21 cellular contexts compared by ENCODE assay signal in genomic region chr21:35298757-35299156, GRCh38.
A peak's percentile ranks its signal among the peaks of the same experiment; 100 is the strongest.
DNase-seq lines count a peak whose midpoint lies in the region; ATAC-seq, FAIRE-seq and TF ChIP-seq lines count a peak whose summit lies in the region.
"Had no signal": no experiment of that assay in that cellular context is flagged by ENCODE, and none has a peak within 500 bp of the region (broad histone marks: within the 10 kb centered on the region; RNA-seq: fewer than 3 reads in every experiment).

No MANE protein-coding gene starts in this region.

- no CpG with 5 or more reads among the region's 3 CpGs for WGBS in IMR-90 (ENCODE audit: extremely low coverage in 2 of 2, insufficient read length in 1 of 2), 2 experiments
- WGBS in K562 (ENCODE audit: insufficient coverage, low coverage, missing lambda C conversion rate) = 16% methylated on average over 3 of the region's 3 CpGs

- H3K4me1 Mint-ChIP-seq in naive thymus-derived CD4-positive, alpha-beta T cell = peaks cover 0 to 4% (median 0%) of the 10 kb centered on the region in 7 donors

- H3K14ac ChIP-seq in IMR-90 (replicated peaks; ENCODE audit: low read depth, low read length) = no peak overlapping the region

- BruUV-seq in IMR-90 (replicated peaks; lab: Mats Ljungman, UMichigan) = no TSS peak
- no TSS peak for BruUV-seq in K562 (replicated peaks; lab: Mats Ljungman, UMichigan)

- H3K4me2 ChIP-seq in IMR-90 (ENCODE audit: low read depth, low read length) (no peak overlapping the region), K562 (ENCODE audit: insufficient read depth, low read length) (no peak overlapping the region)
- H3K4me2 ChIP-seq: BLaER1, GM23338 had no signal

- H2AFZ ChIP-seq in IMR-90 (replicated peaks; ENCODE audit: low read length, poor library complexity) = no peak overlapping the region
- no peak overlapping the region for H2AFZ ChIP-seq in K562 (ENCODE audit: low read depth, low read length)
- H2AFZ ChIP-seq: GM23338 had no signal

- no peak overlapping the region for H2BK20ac ChIP-seq in IMR-90 (ENCODE audit: low read depth, low read length)

- H3K36me3 ChIP-seq in IMR-90 (ENCODE audit: control insufficient read depth, insufficient read depth, low read length) (no peaks in the 10 kb centered on the region), K562 (ENCODE audit: control insufficient read depth, insufficient read depth, low read length) (no peaks in the 10 kb centered on the region)
- H3K36me3 ChIP-seq in naive thymus-derived CD4-positive, alpha-beta T cell (ENCODE audit: control insufficient read depth in 2 of 3, insufficient read depth in 3 of 3, low read length in 3 of 3) = no peaks in the 10 kb centered on the region
- H3K36me3 ChIP-seq: BLaER1, HAP-1, Peyer's patch, SJCRH30 had no signal

- H3K9ac ChIP-seq in IMR-90 (ENCODE audit: low read depth, low read length) = no peak overlapping the region
- H3K9ac ChIP-seq in K562 (ENCODE audit: insufficient read depth in 1 of 2, low read depth in 2 of 2, low read length in 2 of 2) = no peak overlapping the region
- H3K9ac ChIP-seq: BLaER1 had no signal

- TF ChIP-seq CTCF in IMR-90 (conservative IDR thresholded peaks at IDR 0.05; ENCODE audit: low read depth, low read length) = no peak
- no peak for TF ChIP-seq CTCF in K562 (IDR thresholded peaks at IDR 0.05 in 2 of 3, conservative IDR thresholded peaks at IDR 0.05 in 1 of 3; ENCODE audit: insufficient read depth in 2 of 3, low read depth in 1 of 3, low read length in 3 of 3)

- H3K9me1 ChIP-seq in IMR-90 (ENCODE audit: insufficient read depth, low read length) = 0 out of 2 replicates have a peak, but pooled peaks cover 6% of the 10 kb centered on the region
- no peaks in the 10 kb centered on the region for H3K9me1 ChIP-seq in K562 (ENCODE audit: control insufficient read depth, insufficient read depth, low read length)

- CTCF ChIA-PET in IMR-90 (lab: Yijun Ruan, JAX) (no interaction called here), K562 (lab: Yijun Ruan, JAX; ENCODE audit: low intra/inter-chr PET ratio) (no interaction called here)
- CTCF ChIA-PET in naive thymus-derived CD4-positive, alpha-beta T cell (lab: Charles Lee) = no interaction called here

- DNase-seq in GDM1 (lab: John Stamatoyannopoulos, UW) = peak; percentile 7
- no peak for DNase-seq in IMR-90
- no peak for DNase-seq in K562 (ENCODE audit: extremely low read depth in 1 of 4, low spot score in 3 of 4)
- DNase-seq in naive thymus-derived CD4-positive, alpha-beta T cell = no peak
- DNase-seq in head of caudate nucleus = no peak
- no peak for DNase-seq in C1 segment of cervical spinal cord (lab: John Stamatoyannopoulos, UW)
- DNase-seq: CD8-positive, alpha-beta T cell; Karpas-422; NCI-H1092; NCI-H1436 treated with DMSO at 0.1 percent for 48 hours; NCI-H1930; NK-92 treated with Interleukin-12 subunit alpha and Interleukin-12 subunit beta, amount 100 ng/mL, for 24 hours; Peyer's patch; SJCRH30; T-cell had no signal

- no peaks in the 10 kb centered on the region for H3K79me1 ChIP-seq in IMR-90 (ENCODE audit: low read depth in 1 of 2, low read length in 2 of 2)

- in situ Hi-C loops in IMR-90 (cut with MboI; ENCODE audit: low sequenced_read_pairs) (no loop called here), K562 (cut with MboI) (no loop called here)

- no peak overlapping the region for H2AK9ac ChIP-seq in IMR-90 (replicated peaks; ENCODE audit: low read depth, low read length, poor library complexity)

- peaks cover 0 to 3% (median 0%) of the 10 kb centered on the region in 5 donors for H3K36me3 Mint-ChIP-seq in naive thymus-derived CD4-positive, alpha-beta T cell
- H3K36me3 Mint-ChIP-seq: CD8-positive, alpha-beta T cell; T-cell had no signal

- no peak for TF ChIP-seq EP300 in K562 (IDR thresholded peaks at IDR 0.05; ENCODE audit: low read length)

- H3K27ac ChIP-seq in IMR-90 (ENCODE audit: insufficient read depth, low read length) = no peak overlapping the region
- no peak overlapping the region for H3K27ac ChIP-seq in K562 (ENCODE audit: extremely low read depth, low read depth, low read length)
- no peak overlapping the region for H3K27ac ChIP-seq in naive thymus-derived CD4-positive, alpha-beta T cell (ENCODE audit: low read depth, low read length)
- H3K27ac ChIP-seq: BLaER1, Peyer's patch, SJCRH30 had no signal

- no peak overlapping the region for H3K4me3 ChIP-seq in IMR-90 (ENCODE audit: insufficient read depth, low read depth, low read length)
- no peak overlapping the region for H3K4me3 ChIP-seq in K562
- H3K4me3 ChIP-seq in naive thymus-derived CD4-positive, alpha-beta T cell (ENCODE audit: low read length) = no peak overlapping the region
- H3K4me3 ChIP-seq: BLaER1, GM23338, HAP-1, Peyer's patch, SJCRH30 had no signal

- POLR2A ChIA-PET in IMR-90 (lab: Charles Lee; ENCODE audit: unreplicated experiment) (interaction anchor here (0.5 kb wide), 1 partner anchor 25 kb away, joined by 9 read pairs; no protein-coding TSS in a partner anchor), K562 (lab: Yijun Ruan, JAX) (interaction anchor here (0.6 to 0.9 kb wide), 2 partner anchors 8 to 23 kb away, joined by 3 read pairs; no protein-coding TSS in a partner anchor)
- POLR2A ChIA-PET in naive thymus-derived CD4-positive, alpha-beta T cell (lab: Charles Lee) = no interaction called here

- H3K79me2 ChIP-seq in K562 (ENCODE audit: control insufficient read depth, insufficient read depth, low read length) = no peaks in the 10 kb centered on the region

- peaks cover 0 to 6% (median 4%) of the 10 kb centered on the region in 5 donors for H3K27me3 Mint-ChIP-seq in naive thymus-derived CD4-positive, alpha-beta T cell

- no peak overlapping the region for H3K27ac Mint-ChIP-seq in naive thymus-derived CD4-positive, alpha-beta T cell
- H3K27ac Mint-ChIP-seq: CD8-positive, alpha-beta T cell; GM23338; IgD-negative memory B cell; T-cell had no signal

- H4K20me1 ChIP-seq in IMR-90 (ENCODE audit: insufficient read depth, low read length) = no peaks in the 10 kb centered on the region
- H4K20me1 ChIP-seq in K562 (replicated peaks; ENCODE audit: control insufficient read depth, insufficient read depth, low read length) = no peaks in the 10 kb centered on the region
- H4K20me1 ChIP-seq: BLaER1 had no signal

- no peak overlapping the region for H2BK120ac ChIP-seq in IMR-90 (ENCODE audit: low read depth, low read length)

- H4K5ac ChIP-seq in IMR-90 (ENCODE audit: low read depth, low read length) = no peak overlapping the region

- H4K91ac ChIP-seq in IMR-90 (ENCODE audit: insufficient read depth, low read depth, low read length) = no peak overlapping the region

- no peak overlapping the region for H3K18ac ChIP-seq in IMR-90 (ENCODE audit: low read depth, low read length)

- H2BK15ac ChIP-seq in IMR-90 (ENCODE audit: low read depth, low read length) = no peak overlapping the region

- H3K9me3 Mint-ChIP-seq in naive thymus-derived CD4-positive, alpha-beta T cell = no peaks in the 10 kb centered on the region
- H3K9me3 Mint-ChIP-seq: CD8-positive, alpha-beta T cell; GM23338 had no signal

- FAIRE-seq in K562 (lab: Jason Lieb, UNC) = no peak
- FAIRE-seq: GM18507 had no signal

- no peaks in the 10 kb centered on the region for H3K9me3 ChIP-seq in IMR-90 (ENCODE audit: control insufficient read depth, insufficient read depth, low read length)
- no peaks in the 10 kb centered on the region for H3K9me3 ChIP-seq in K562 (replicated peaks; ENCODE audit: control insufficient read depth, insufficient read depth, low read depth, low read length)
- H3K9me3 ChIP-seq in naive thymus-derived CD4-positive, alpha-beta T cell (ENCODE audit: control insufficient read depth in 2 of 3, low read length in 3 of 3) = no peaks in the 10 kb centered on the region
- H3K9me3 ChIP-seq: HAP-1, Peyer's patch had no signal

- H3K4me1 ChIP-seq in IMR-90 (ENCODE audit: control insufficient read depth, insufficient read depth, low read length) (no peaks in the 10 kb centered on the region), K562 (replicated peaks in 1 of 2; ENCODE audit: control insufficient read depth in 2 of 2, insufficient read depth in 2 of 2, low read length in 2 of 2) (no peaks in the 10 kb centered on the region; a peak in 1 of 5 replicates)
- H3K4me1 ChIP-seq in naive thymus-derived CD4-positive, alpha-beta T cell (ENCODE audit: control insufficient read depth in 2 of 2, insufficient read depth in 2 of 2, low read length in 2 of 2) = no peaks in the 10 kb centered on the region
- H3K4me1 ChIP-seq: HAP-1, Peyer's patch had no signal

- TF ChIP-seq POLR2A in IMR-90 (IDR thresholded peaks at IDR 0.05; ENCODE audit: low read depth, low read length) (no peak), K562 (conservative IDR thresholded peaks at IDR 0.05) (no peak)

- TF ChIP-seq RAD21 in IMR-90 (IDR thresholded peaks at IDR 0.05; ENCODE audit: low read length) = no peak
- TF ChIP-seq RAD21 in K562 (CRISPR knock-in tag; conservative IDR thresholded peaks at IDR 0.05 in 1 of 2, IDR thresholded peaks at IDR 0.05 in 1 of 2) = no peak

- no peak overlapping the region for H3K4ac ChIP-seq in IMR-90 (ENCODE audit: low read depth, low read length)

- no peak overlapping the region for H2BK5ac ChIP-seq in IMR-90 (ENCODE audit: low read depth, low read length, poor library complexity, severe bottlenecking)

- H2AK5ac ChIP-seq in IMR-90 (ENCODE audit: low read depth, low read length) = peak overlapping the region; percentile 44; the same call in 1 of the 2 replicates

- no peak for ATAC-seq in IMR-90 (ENCODE audit: low read depth)
- no peak for ATAC-seq in K562
- ATAC-seq in naive thymus-derived CD4-positive, alpha-beta T cell = peak; percentile 51
- no peak for ATAC-seq in HG02970 (IDR thresholded peaks at IDR 0.05; ENCODE audit: low FRiP score, unreplicated experiment)
- ATAC-seq: CD8-positive, alpha-beta T cell; GM23338; T-cell had no signal

- H3K27me3 ChIP-seq in IMR-90 (ENCODE audit: control insufficient read depth, insufficient read depth, low read length) (no peaks in the 10 kb centered on the region), K562 (ENCODE audit: control insufficient read depth in 2 of 2, insufficient read depth in 2 of 2, low read length in 2 of 2) (peaks cover 0 to 5% of the 10 kb centered on the region in 2 experiments; a peak in 2 of 5 replicates)
- H3K27me3 ChIP-seq in naive thymus-derived CD4-positive, alpha-beta T cell (ENCODE audit: control insufficient read depth in 2 of 2, insufficient read depth in 2 of 2, low read length in 2 of 2) = no peaks in the 10 kb centered on the region
- H3K27me3 ChIP-seq: BLaER1, Peyer's patch, SJCRH30 had no signal

- H3K56ac ChIP-seq in IMR-90 (ENCODE audit: extremely low read depth, insufficient read depth, low read length) = no peak overlapping the region

- H4K8ac ChIP-seq in IMR-90 (ENCODE audit: low read depth in 2 of 2, low read length in 2 of 2) = no peak overlapping the region

- dilution Hi-C loops in IMR-90 (cut with HindIII; ENCODE audit: low sequenced_read_pairs, unreplicated experiment) = no loop called here

- intact Hi-C loops in IMR-90 (cut with micrococcal nuclease) = no loop called here
- intact Hi-C loops in K562 (cut with micrococcal nuclease) = no loop called here
- intact Hi-C loops in naive thymus-derived CD4-positive, alpha-beta T cell (cut with micrococcal nuclease) = no loop called here
- intact Hi-C loops in head of caudate nucleus (cut with DNase I) = no loop called here

- H3K4me3 Mint-ChIP-seq in naive thymus-derived CD4-positive, alpha-beta T cell = no peak overlapping the region
- H3K4me3 Mint-ChIP-seq: CD8-positive, alpha-beta T cell; GM23338; IgD-negative memory B cell; T-cell had no signal

- H3K23ac ChIP-seq in IMR-90 (ENCODE audit: low read depth, low read length) = 0 out of 2 replicates have a peak overlapping the region, but pooled peaks have one; percentile 31
